19 cellular contexts compared by ENCODE assay signal in genomic region chr1:19049128-19049768, GRCh38.
DNase-seq lines count a peak whose midpoint lies in the region; ATAC-seq and TF ChIP-seq lines count a peak whose summit lies in the region.
"Had no signal": no experiment of that assay in that cellular context is flagged by ENCODE, and none has a peak within 500 bp of the region (broad histone marks: within the 10 kb centered on the region; RNA-seq: fewer than 3 reads in every experiment).

No MANE protein-coding gene starts in this region.

- no peak overlapping the region for H2AFZ ChIP-seq in smooth muscle cell (ENCODE audit: low read depth)

- no peaks in the 10 kb centered on the region for H3K79me2 ChIP-seq in smooth muscle cell (ENCODE audit: low read depth)

- H3K4me1 ChIP-seq in left ventricle myocardium inferior (peaks cover 3% of the 10 kb centered on the region), endodermal cell (ENCODE audit: control insufficient read depth, insufficient read depth, low read length) (peaks cover 2% of the 10 kb centered on the region), smooth muscle cell (ENCODE audit: low read depth) (no peaks in the 10 kb centered on the region)

- H4K20me1 ChIP-seq in smooth muscle cell (ENCODE audit: low read depth) = no peaks in the 10 kb centered on the region

- H3K9ac ChIP-seq in endodermal cell (ENCODE audit: extremely low read depth, low read length, poor library complexity, severe bottlenecking) (no peak overlapping the region), smooth muscle cell (ENCODE audit: low read depth) (no peak overlapping the region)
- H3K9ac ChIP-seq: SK-N-SH had no signal

- no peaks in the 10 kb centered on the region for H3K36me3 Mint-ChIP-seq in endodermal cell (ENCODE audit: low read depth)
- H3K36me3 Mint-ChIP-seq: CD14-positive monocyte had no signal

- no peak overlapping the region for H3K4me3 Mint-ChIP-seq in endodermal cell
- H3K4me3 Mint-ChIP-seq: B cell, CD14-positive monocyte had no signal

- H3K4me2 ChIP-seq in smooth muscle cell = no peak overlapping the region
- H3K4me2 ChIP-seq: SK-N-SH had no signal

- WGBS in endodermal cell (ENCODE audit: insufficient coverage in 1 of 2, insufficient read length in 1 of 2), 2 experiments = 91 to 95% methylated on average over 15 of the region's 15 CpGs
- 91% methylated on average over 15 of the region's 15 CpGs for WGBS in smooth muscle cell (ENCODE audit: low lambda C conversion rate)

- TF ChIP-seq CTCF in left ventricle myocardium inferior (IDR thresholded peaks at IDR 0.05; ENCODE audit: borderline replicate concordance) (no peak), endodermal cell (conservative IDR thresholded peaks at IDR 0.05) (no peak), smooth muscle cell (IDR thresholded peaks at IDR 0.05; ENCODE audit: borderline replicate concordance, insufficient read depth, poor library complexity, severe bottlenecking) (no peak)

- peaks cover 4% of the 10 kb centered on the region for H3K27me3 Mint-ChIP-seq in endodermal cell (ENCODE audit: insufficient read depth)

- H3F3A ChIP-seq in smooth muscle cell (ENCODE audit: low read depth) = no peaks in the 10 kb centered on the region

- H3K27ac ChIP-seq in left ventricle myocardium inferior (replicated peaks) (no peak overlapping the region), endodermal cell (ENCODE audit: low read depth, low read length) (no peak overlapping the region), smooth muscle cell (ENCODE audit: low read depth) (no peak overlapping the region)
- H3K27ac ChIP-seq: RWPE1 had no signal

- no peaks in the 10 kb centered on the region for H3K36me3 ChIP-seq in left ventricle myocardium inferior
- H3K36me3 ChIP-seq in endodermal cell (ENCODE audit: control insufficient read depth, insufficient read depth, low read length) = no peaks in the 10 kb centered on the region
- H3K36me3 ChIP-seq in smooth muscle cell (ENCODE audit: low read depth) = no peaks in the 10 kb centered on the region
- H3K36me3 ChIP-seq: MG63 had no signal

- H3K9me3 ChIP-seq in left ventricle myocardium inferior (replicated peaks) (no peaks in the 10 kb centered on the region), endodermal cell (ENCODE audit: control insufficient read depth, low read length) (no peaks in the 10 kb centered on the region), smooth muscle cell (replicated peaks; ENCODE audit: low read depth) (no peaks in the 10 kb centered on the region)
- H3K9me3 ChIP-seq: MG63, SK-N-SH had no signal

- peaks cover 62% of the 10 kb centered on the region for H3K27me3 ChIP-seq in left ventricle myocardium inferior (ENCODE audit: low read depth)
- H3K27me3 ChIP-seq in endodermal cell (ENCODE audit: control insufficient read depth, insufficient read depth, low read length, poor library complexity, severe bottlenecking) = no peaks in the 10 kb centered on the region
- no peaks in the 10 kb centered on the region for H3K27me3 ChIP-seq in smooth muscle cell (ENCODE audit: low read depth)
- H3K27me3 ChIP-seq: MG63 had no signal

- H3K9me3 Mint-ChIP-seq in endodermal cell = no peaks in the 10 kb centered on the region

- ATAC-seq in left ventricle myocardium superior = no peak
- ATAC-seq in HG03039 (IDR thresholded peaks at IDR 0.05; ENCODE audit: unreplicated experiment) = no peak
- no peak for ATAC-seq in GM18907 (IDR thresholded peaks at IDR 0.05; ENCODE audit: unreplicated experiment)

- DNase-seq in left ventricle myocardium superior (peak; percentile 8), left ventricle myocardium inferior (no peak), endodermal cell (peak; percentile 23), kidney tubule cell (ENCODE audit: low spot score) (peak; percentile 70), DMS 273 (lab: John Stamatoyannopoulos, UW; ENCODE audit: unreplicated experiment) (no peak), smooth muscle cell (lab: John Stamatoyannopoulos, UW; ENCODE audit: unreplicated experiment) (no peak)
- DNase-seq: Kasumi-1, MG63, NCI-H1048, NCI-H1417 treated with DMSO at 0.1 percent for 48 hours, NCI-H187 treated with DMSO at 0.1 percent for 48 hours, NCI-H748 treated with DMSO at 0.1 percent for 48 hours, SHP77 treated with DMSO at 0.1 percent for 48 hours, SK-N-SH had no signal

- peaks cover 6% of the 10 kb centered on the region for H3K4me1 Mint-ChIP-seq in endodermal cell
- H3K4me1 Mint-ChIP-seq: B cell had no signal

- no peak overlapping the region for H3K4me3 ChIP-seq in left ventricle myocardium inferior
- H3K4me3 ChIP-seq in endodermal cell (ENCODE audit: low read length) = no peak overlapping the region
- H3K4me3 ChIP-seq in smooth muscle cell = no peak overlapping the region
- H3K4me3 ChIP-seq: MG63 had no signal

- intact Hi-C loops in left ventricle myocardium superior (cut with micrococcal nuclease) (no loop called here), left ventricle myocardium inferior (cut with micrococcal nuclease) (no loop called here)

- H3K27ac Mint-ChIP-seq in endodermal cell = no peak overlapping the region
- H3K27ac Mint-ChIP-seq: B cell, CD14-positive monocyte had no signal

Comparison
In these comparisons a context has a peak if more than half of its experiments do, and no peak if none do; other contexts are left out.
1. DNase-seq: peak in left ventricle myocardium superior (single experiment), endodermal cell (single experiment) and kidney tubule cell (single experiment); none in left ventricle myocardium inferior (single experiment), DMS 273 (single experiment) and smooth muscle cell (single experiment).